Comparison of ENCODE assay signal across 21 cellular contexts in genomic region chr16:87442581-87442966, GRCh38.
"Had no signal": no experiment of that assay in that cellular context is flagged by ENCODE, and none has a peak within 500 bp of the region (broad histone marks: within the 10 kb centered on the region; RNA-seq: fewer than 3 reads in every experiment).

No MANE protein-coding gene starts in this region.

- H3K4me3 Mint-ChIP-seq: natural killer cell; stimulated activated naive B cell treated with anti-CD40 and anti-IgM and Interleukin-4, amounts not matched to agents 10 μg/mL and 1 μg/mL and 100 μg/mL, for 72 hours; stimulated activated naive CD8-positive, alpha-beta T cell treated with anti-CD3 and anti-CD28 coated beads, Interleukin-15, amount 100 ng/mL, for 72 hours had no signal

- H3K4me1 Mint-ChIP-seq: stimulated activated naive B cell treated with anti-CD40 and anti-IgM and Interleukin-4, amounts not matched to agents 10 μg/mL and 1 μg/mL and 100 μg/mL, for 72 hours had no signal

- H3K27me3 Mint-ChIP-seq: stimulated activated naive B cell treated with anti-CD40 and anti-IgM and Interleukin-4, amounts not matched to agents 10 μg/mL and 1 μg/mL and 100 μg/mL, for 72 hours; stimulated activated naive CD8-positive, alpha-beta T cell treated with anti-CD3 and anti-CD28 coated beads, Interleukin-15, amount 100 ng/mL, for 72 hours had no signal

- DNase-seq: effector memory CD4-positive, alpha-beta T cell; erythroblast; gastrocnemius medialis; heart right ventricle; hypothalamus; kidney glomerular epithelial cell; mammary epithelial cell; natural killer cell; occipital lobe; retina; spleen; stimulated activated CD4-positive, alpha-beta T cell treated with anti-CD3 and anti-CD28 coated beads, Interleukin-15, amount 100 ng/mL, for 24 hours; stimulated activated CD4-positive, alpha-beta T cell treated with anti-CD3 and anti-CD28 coated beads, Interleukin-1b, Interleukin-23, amount 100 ng/mL, for 48 hours; stimulated activated CD4-positive, alpha-beta T cell treated with anti-CD3 and anti-CD28 coated beads, Interleukin-4, amount 100 ng/mL, for 4 hours; stimulated activated naive B cell treated with anti-CD40 and anti-IgM and Interleukin-4, amounts not matched to agents 10 μg/mL and 1 μg/mL and 100 μg/mL, for 72 hours; stimulated activated naive CD8-positive, alpha-beta T cell treated with anti-CD3 and anti-CD28 coated beads, Interleukin-15, amount 100 ng/mL, for 72 hours; testis; upper lobe of right lung had no signal

- ATAC-seq: gastrocnemius medialis; heart right ventricle; left lobe of liver; natural killer cell; psoas muscle; sciatic nerve; stimulated activated naive B cell treated with anti-CD40 and anti-IgM and Interleukin-4, amounts not matched to agents 10 μg/mL and 1 μg/mL and 100 μg/mL, for 72 hours; upper lobe of right lung had no signal

- H3K27ac Mint-ChIP-seq: natural killer cell; stimulated activated naive B cell treated with anti-CD40 and anti-IgM and Interleukin-4, amounts not matched to agents 10 μg/mL and 1 μg/mL and 100 μg/mL, for 72 hours; stimulated activated naive CD8-positive, alpha-beta T cell treated with anti-CD3 and anti-CD28 coated beads, Interleukin-15, amount 100 ng/mL, for 72 hours had no signal

- H3K9me3 Mint-ChIP-seq: natural killer cell; stimulated activated naive CD8-positive, alpha-beta T cell treated with anti-CD3 and anti-CD28 coated beads, Interleukin-15, amount 100 ng/mL, for 72 hours had no signal
